In the genomic region with DNA sequence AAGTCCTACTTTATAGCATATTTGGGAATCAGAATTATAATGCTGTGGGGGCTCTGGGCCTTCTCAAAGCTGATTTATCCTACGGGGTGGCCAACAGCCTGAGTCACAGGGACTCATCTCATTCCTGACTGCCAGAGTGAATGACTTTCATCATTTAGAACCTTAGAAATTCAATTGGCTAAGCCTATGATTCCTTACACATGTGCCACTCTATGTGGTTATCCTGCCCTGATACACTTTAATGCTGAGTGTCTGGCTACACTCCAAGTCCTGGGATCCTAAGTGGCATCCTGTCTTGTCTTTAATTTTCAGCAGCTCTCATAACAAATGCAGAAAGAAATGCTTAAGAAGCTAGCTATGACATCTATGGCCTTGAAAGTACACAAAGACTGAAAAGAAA, we compare ENCODE assay signal across 23 cellular contexts.
DNase-seq lines count a peak whose midpoint lies in the region; ATAC-seq and TF ChIP-seq lines count a peak whose summit lies in the region.
"Had no signal": no experiment of that assay in that cellular context is flagged by ENCODE, and none has a peak within 500 bp of the region (broad histone marks: within the 10 kb centered on the region; RNA-seq: fewer than 3 reads in every experiment).

No MANE protein-coding gene starts in this region.

- BruUV-seq in PC-3 (replicated peaks; lab: Mats Ljungman, UMichigan): no TSS peak

- intact Hi-C loops in PC-3 (cut with micrococcal nuclease): no loop called here

- POLR2A ChIA-PET in PC-3 (lab: Charles Lee; ENCODE audit: unreplicated experiment): no interaction called here

- no peak overlapping the region for H3K4me2 ChIP-seq in PC-3 (ENCODE audit: low read length)

- CTCF ChIA-PET in PC-3 (lab: Charles Lee): no interaction called here

- H2AFZ ChIP-seq in PC-3 (ENCODE audit: low read length): no peak overlapping the region

- H3K27me3 ChIP-seq in MG63 (no peaks in the 10 kb centered on the region), PC-3 (ENCODE audit: low read length) (no peaks in the 10 kb centered on the region)

- H3K4me3 ChIP-seq in AG10803 (ENCODE audit: low read length) (no peak overlapping the region), MG63 (no peak overlapping the region), PC-3 (ENCODE audit: low read length) (no peak overlapping the region)
- H3K4me3 ChIP-seq: GM12878 had no signal

- no peaks in the 10 kb centered on the region for H3K9me3 ChIP-seq in MG63
- no peaks in the 10 kb centered on the region for H3K9me3 ChIP-seq in PC-3 (ENCODE audit: low read length)

- TF ChIP-seq CTCF in AG10803 (conservative IDR thresholded peaks at IDR 0.05; ENCODE audit: low read length): no peak
- no peak for TF ChIP-seq CTCF in PC-3 (conservative IDR thresholded peaks at IDR 0.05; ENCODE audit: low read depth, low read length)

- H3F3A ChIP-seq in PC-3 (ENCODE audit: low read length, unreplicated experiment): no peaks in the 10 kb centered on the region

- peaks cover 40% of the 10 kb centered on the region for H3K36me3 ChIP-seq in MG63
- no peaks in the 10 kb centered on the region for H3K36me3 ChIP-seq in PC-3 (ENCODE audit: low read depth, low read length)

- peaks cover 6% of the 10 kb centered on the region; the same call in 1 of the 2 replicates for H3K4me1 ChIP-seq in PC-3 (ENCODE audit: insufficient read depth, low read length)

- DNase-seq in AG10803 (ENCODE audit: low read depth) (peak; percentile 46), MG63 (peak; percentile 53), kidney tubule cell (ENCODE audit: low spot score) (peak; percentile 28), PC-3 (no peak), NCI-H2081 (lab: John Stamatoyannopoulos, UW) (no peak)
- no peak for DNase-seq in activated CD4-positive, alpha-beta T cell treated with anti-CD3 and anti-CD28 coated beads, Interleukin-2, amount 50 U/mL, for 1 hour
- DNase-seq: C1 segment of cervical spinal cord; CD4-positive, alpha-beta memory T cell; COR-L47; DMS53; KBM-7; NCI-H2029; NCI-H2171 treated with DMSO at 0.1 percent for 48 hours; NCI-H345; NCI-H524; NCI-H82; NK-92 treated with Interleukin-12 subunit alpha and Interleukin-12 subunit beta, amount 100 ng/mL, for 24 hours; SHP77; SW 1271 had no signal

- H3K9me2 ChIP-seq in PC-3 (replicated peaks; ENCODE audit: low read length): no peaks in the 10 kb centered on the region

- H3K9ac ChIP-seq in PC-3 (ENCODE audit: low read length): no peak overlapping the region

- ATAC-seq in SK-N-SH treated with all-trans-retinoic acid at 6 μM for 48 hours (peak; percentile 95), PC-3 (no peak), GM19324 (IDR thresholded peaks at IDR 0.05; ENCODE audit: low FRiP score, unreplicated experiment) (no peak)
- ATAC-seq: GM12878 had no signal

- H3K79me2 ChIP-seq in PC-3 (ENCODE audit: low read length): no peaks in the 10 kb centered on the region

- H4K20me1 ChIP-seq in PC-3 (ENCODE audit: low read length): no peaks in the 10 kb centered on the region

- H3K27ac ChIP-seq in PC-3 (ENCODE audit: low read length): no peak overlapping the region
- H3K27ac ChIP-seq: RWPE1 had no signal

TF ChIP-seq in SK-N-SH treated with all-trans-retinoic acid at 6 μM for 48 hours, 23 proteins besides CTCF, POLR2A, EP300 and RAD21:
- TF ChIP-seq ISL1 (CRISPR knock-in tag; IDR thresholded peaks at IDR 0.05) (peak; percentile 61), CREB5 (CRISPR knock-in tag; IDR thresholded peaks at IDR 0.05; ENCODE audit: low read depth) (no peak)

Comparison
In these comparisons a context has a peak if more than half of its experiments do, and no peak if none do; other contexts are left out.
1. DNase-seq: peak in AG10803 (single experiment), MG63 (single experiment) and kidney tubule cell (single experiment); none in PC-3 (single experiment), NCI-H2081 (0 of 2) and activated CD4-positive, alpha-beta T cell treated with anti-CD3 and anti-CD28 coated beads, Interleukin-2, amount 50 U/mL, for 1 hour (single experiment).